In genomic region chr9:111098661-111099060, GRCh38 we compare ENCODE assay signal across 18 cellular contexts.
"Had no signal": no experiment of that assay in that cellular context is flagged by ENCODE, and none has a peak within 500 bp of the region (broad histone marks: within the 10 kb centered on the region; RNA-seq: fewer than 3 reads in every experiment).

No MANE protein-coding gene starts in this region.

- H3K9me3 Mint-ChIP-seq: mesothelial cell of epicardium; stimulated activated memory B cell treated with anti-CD40 and anti-IgM and Interleukin-4, amounts not matched to agents 10 μg/mL and 1 μg/mL and 100 μg/mL, for 72 hours; stimulated activated naive CD8-positive, alpha-beta T cell treated with anti-CD3 and anti-CD28 coated beads, Interleukin-15, Interleukin-2, amounts not matched to agents 100 ng/mL and 50 ng/mL, for 24 hours had no signal

- H3K4me1 Mint-ChIP-seq: immature natural killer cell; memory B cell; natural killer cell; stimulated activated memory B cell treated with anti-CD40 and anti-IgM and Interleukin-4, amounts not matched to agents 10 μg/mL and 1 μg/mL and 100 μg/mL, for 72 hours had no signal

- H2AFZ ChIP-seq: parathyroid adenoma had no signal

- H3K4me3 ChIP-seq: colonic mucosa, left ventricle myocardium inferior, lower lobe of right lung, prostate gland, right lobe of liver, tibial artery, upper lobe of right lung, vagina had no signal

- H3K27me3 Mint-ChIP-seq: stimulated activated memory B cell treated with anti-CD40 and anti-IgM and Interleukin-4, amounts not matched to agents 10 μg/mL and 1 μg/mL and 100 μg/mL, for 72 hours; stimulated activated naive CD8-positive, alpha-beta T cell treated with anti-CD3 and anti-CD28 coated beads, Interleukin-15, Interleukin-2, amounts not matched to agents 100 ng/mL and 50 ng/mL, for 24 hours had no signal

- DNase-seq: colonic mucosa; effector CD4-positive, alpha-beta T cell; immature natural killer cell; left ventricle myocardium inferior; lower lobe of right lung; natural killer cell; right lobe of liver; stimulated activated CD4-positive, alpha-beta T cell treated with anti-CD3 and anti-CD28 coated beads, Interleukin-4, amount 100 ng/mL, for 1 hour; stimulated activated CD8-positive, alpha-beta memory T cell treated with anti-CD3 and anti-CD28 coated beads, Interleukin-4, amount 100 ng/mL, for 48 hours; tibial artery; upper lobe of right lung had no signal

- H3K79me2 ChIP-seq: parathyroid adenoma had no signal

- H3K27me3 ChIP-seq: colonic mucosa, right lobe of liver, tibial artery, upper lobe of right lung, vagina had no signal

- ATAC-seq: natural killer cell; right lobe of liver; stimulated activated memory B cell treated with anti-CD40 and anti-IgM and Interleukin-4, amounts not matched to agents 10 μg/mL and 1 μg/mL and 100 μg/mL, for 72 hours; upper lobe of right lung had no signal

- H3K9me3 ChIP-seq: colonic mucosa, left ventricle myocardium inferior, lower lobe of right lung, prostate gland, right lobe of liver, tibial artery, upper lobe of right lung, vagina had no signal

- H3K36me3 ChIP-seq: colonic mucosa, left ventricle myocardium inferior, lower lobe of right lung, prostate gland, right lobe of liver, tibial artery, upper lobe of right lung, vagina had no signal

- H3K4me1 ChIP-seq: colonic mucosa, parathyroid adenoma, prostate gland, right lobe of liver had no signal

- H3K27ac Mint-ChIP-seq: immature natural killer cell; memory B cell; mesothelial cell of epicardium; natural killer cell; stimulated activated memory B cell treated with anti-CD40 and anti-IgM and Interleukin-4, amounts not matched to agents 10 μg/mL and 1 μg/mL and 100 μg/mL, for 72 hours; stimulated activated naive CD8-positive, alpha-beta T cell treated with anti-CD3 and anti-CD28 coated beads, Interleukin-15, Interleukin-2, amounts not matched to agents 100 ng/mL and 50 ng/mL, for 24 hours had no signal

- H3K9ac ChIP-seq: parathyroid adenoma had no signal

- H3K27ac ChIP-seq: colonic mucosa, left ventricle myocardium inferior, lower lobe of right lung, parathyroid adenoma, prostate gland, right lobe of liver, tibial artery, upper lobe of right lung, vagina had no signal

- H3K36me3 Mint-ChIP-seq: immature natural killer cell; memory B cell; mesothelial cell of epicardium; natural killer cell; stimulated activated memory B cell treated with anti-CD40 and anti-IgM and Interleukin-4, amounts not matched to agents 10 μg/mL and 1 μg/mL and 100 μg/mL, for 72 hours had no signal

- H3K4me3 Mint-ChIP-seq: immature natural killer cell; memory B cell; mesothelial cell of epicardium; natural killer cell; stimulated activated memory B cell treated with anti-CD40 and anti-IgM and Interleukin-4, amounts not matched to agents 10 μg/mL and 1 μg/mL and 100 μg/mL, for 72 hours; stimulated activated naive CD8-positive, alpha-beta T cell treated with anti-CD3 and anti-CD28 coated beads, Interleukin-15, Interleukin-2, amounts not matched to agents 100 ng/mL and 50 ng/mL, for 24 hours had no signal
